ENCODE assay signal across 1 cellular context in genomic region chr10:78229950-78230675, GRCh38.
TF ChIP-seq lines count a peak whose summit lies in the region.

No MANE protein-coding gene starts in this region.

TF ChIP-seq in K562, 482 proteins besides CTCF, POLR2A, EP300 and RAD21 (continued from another document):
- TF ChIP-seq, protein P1, sequence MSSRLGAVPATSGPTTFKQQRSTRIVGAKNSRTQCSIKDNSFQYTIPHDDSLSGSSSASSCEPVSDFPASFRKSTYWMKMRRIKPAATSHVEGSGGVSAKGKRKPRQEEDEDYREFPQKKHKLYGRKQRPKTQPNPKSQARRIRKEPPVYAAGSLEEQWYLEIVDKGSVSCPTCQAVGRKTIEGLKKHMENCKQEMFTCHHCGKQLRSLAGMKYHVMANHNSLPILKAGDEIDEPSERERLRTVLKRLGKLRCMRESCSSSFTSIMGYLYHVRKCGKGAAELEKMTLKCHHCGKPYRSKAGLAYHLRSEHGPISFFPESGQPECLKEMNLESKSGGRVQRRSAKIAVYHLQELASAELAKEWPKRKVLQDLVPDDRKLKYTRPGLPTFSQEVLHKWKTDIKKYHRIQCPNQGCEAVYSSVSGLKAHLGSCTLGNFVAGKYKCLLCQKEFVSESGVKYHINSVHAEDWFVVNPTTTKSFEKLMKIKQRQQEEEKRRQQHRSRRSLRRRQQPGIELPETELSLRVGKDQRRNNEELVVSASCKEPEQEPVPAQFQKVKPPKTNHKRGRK (tag; IDR thresholded peaks at IDR 0.05): no peak
- no peak for TF ChIP-seq SPI1 (IDR thresholded peaks at IDR 0.05; ENCODE audit: borderline replicate concordance, low read depth, low read length)
- no peak for TF ChIP-seq ZKSCAN1 (IDR thresholded peaks at IDR 0.05; ENCODE audit: low read depth, low read length)
- TF ChIP-seq ZFP36 (IDR thresholded peaks at IDR 0.05; ENCODE audit: low read depth, low read length, partially characterized antibody): no peak
- TF ChIP-seq TBL1XR1 (IDR thresholded peaks at IDR 0.05; ENCODE audit: low read length in 2 of 2): no peak
- no peak for TF ChIP-seq SRSF9 (IDR thresholded peaks at IDR 0.05; ENCODE audit: borderline replicate concordance, low read depth, low read length)
- TF ChIP-seq ATF1 (CRISPR knock-in tag; IDR thresholded peaks at IDR 0.05): no peak
- peak; percentile 57 for TF ChIP-seq ATF1 (tag; IDR thresholded peaks at IDR 0.05)
